Comparison of ENCODE assay signal across 21 cellular contexts in the genomic region with DNA sequence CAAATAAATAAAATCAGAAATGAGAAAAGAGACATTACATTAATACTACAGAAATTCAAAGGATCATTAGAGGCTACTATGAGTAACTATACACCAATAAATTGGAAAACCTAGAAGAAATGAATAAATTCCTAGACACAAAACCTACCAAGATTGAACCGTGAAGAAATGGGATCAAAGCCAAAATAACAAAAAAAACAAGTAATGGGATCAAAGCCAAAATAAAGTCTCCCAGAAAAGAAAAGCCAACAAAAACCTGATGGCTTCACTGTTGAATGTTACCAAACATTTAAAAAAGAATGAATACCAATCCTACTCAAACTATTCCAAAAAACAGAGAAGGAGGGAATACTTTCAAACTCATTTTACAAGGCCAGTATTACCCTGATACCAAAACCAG. TPM values are rescaled to one million over a fixed set of nuclear protein-coding genes. Genes with fewer than 3 reads are reported as not detected.
DNase-seq lines count a peak whose midpoint lies in the region; ATAC-seq and TF ChIP-seq lines count a peak whose summit lies in the region.
"Had no signal": no experiment of that assay in that cellular context is flagged by ENCODE, and none has a peak within 500 bp of the region (broad histone marks: within the 10 kb centered on the region; RNA-seq: fewer than 3 reads in every experiment).

No MANE protein-coding gene starts in this region.

- peak overlapping the region; percentile 73 for H3K27ac Mint-ChIP-seq in chondrocyte (ENCODE audit: unreplicated experiment)
- no peak overlapping the region for H3K27ac Mint-ChIP-seq in activated CD8-positive, alpha-beta memory T cell treated with anti-CD3 and anti-CD28 coated beads, Interleukin-2, amount 10 ng/mL, durations not matched to agents 7 days and 5 days
- H3K27ac Mint-ChIP-seq: CD4-positive, alpha-beta T cell had no signal

- no peaks in the 10 kb centered on the region for H3K36me3 ChIP-seq in gastroesophageal sphincter
- H3K36me3 ChIP-seq: BLaER1 had no signal

- H3K4me1 Mint-ChIP-seq in chondrocyte (ENCODE audit: low read depth): peaks cover 79% of the 10 kb centered on the region
- H3K4me1 Mint-ChIP-seq in activated CD8-positive, alpha-beta memory T cell treated with anti-CD3 and anti-CD28 coated beads, Interleukin-2, amount 10 ng/mL, durations not matched to agents 7 days and 5 days: no peaks in the 10 kb centered on the region

- no peak for TF ChIP-seq RAD21 in Ishikawa (IDR thresholded peaks at IDR 0.05; ENCODE audit: low read depth)

- TF ChIP-seq EP300 in Ishikawa (IDR thresholded peaks at IDR 0.05; ENCODE audit: borderline replicate concordance) (no peak), gastroesophageal sphincter (IDR thresholded peaks at IDR 0.05) (no peak)

- CTCF ChIA-PET in activated CD8-positive, alpha-beta memory T cell treated with anti-CD3 and anti-CD28 coated beads, Interleukin-2, amount 10 ng/mL, durations not matched to agents 7 days and 5 days (lab: Charles Lee): no interaction called here

- H3K27me3 ChIP-seq in gastroesophageal sphincter: no peaks in the 10 kb centered on the region
- H3K27me3 ChIP-seq: BLaER1 had no signal

- peaks cover 11% of the 10 kb centered on the region for H3K36me3 Mint-ChIP-seq in chondrocyte (ENCODE audit: low read depth)
- H3K36me3 Mint-ChIP-seq in activated CD8-positive, alpha-beta memory T cell treated with anti-CD3 and anti-CD28 coated beads, Interleukin-2, amount 10 ng/mL, durations not matched to agents 7 days and 5 days: peaks cover 2% of the 10 kb centered on the region

- no peak overlapping the region for H3K4me3 Mint-ChIP-seq in chondrocyte (ENCODE audit: unreplicated experiment)
- H3K4me3 Mint-ChIP-seq in activated CD8-positive, alpha-beta memory T cell treated with anti-CD3 and anti-CD28 coated beads, Interleukin-2, amount 10 ng/mL, durations not matched to agents 7 days and 5 days: no peak overlapping the region
- H3K4me3 Mint-ChIP-seq: CD4-positive, alpha-beta T cell had no signal

- DNase-seq in chondrocyte (ENCODE audit: low spot score): no peak
- DNase-seq in iris pigment epithelial cell (ENCODE audit: low read depth): peak; percentile 27
- DNase-seq in activated CD8-positive, alpha-beta memory T cell treated with anti-CD3 and anti-CD28 coated beads, Interleukin-2, amount 10 ng/mL, durations not matched to agents 7 days and 5 days: no peak
- DNase-seq in NCI-H82 (lab: John Stamatoyannopoulos, UW): no peak
- DNase-seq in NAMALWA (ENCODE audit: low spot score): no peak
- DNase-seq: ACHN; Caco-2; CD4-positive, alpha-beta T cell; DND-41; GOT3; IMR-90; NCI-H1417; NCI-H1694 treated with DMSO at 0.1 percent for 48 hours; NCI-H2081 treated with DMSO at 0.1 percent for 48 hours; NCI-H446; NCI-H526; Right ventricle myocardium superior had no signal

- peaks cover 0 to 6% (median 0%) of the 10 kb centered on the region in 3 donors for H3K9me3 ChIP-seq in gastroesophageal sphincter

- TF ChIP-seq POLR2A in gastroesophageal sphincter (IDR thresholded peaks at IDR 0.05): no peak

- peaks cover 31% of the 10 kb centered on the region for H3K9me3 Mint-ChIP-seq in chondrocyte (ENCODE audit: low read depth)
- peaks cover 2% of the 10 kb centered on the region for H3K9me3 Mint-ChIP-seq in activated CD8-positive, alpha-beta memory T cell treated with anti-CD3 and anti-CD28 coated beads, Interleukin-2, amount 10 ng/mL, durations not matched to agents 7 days and 5 days (ENCODE audit: low read depth)

- no peaks in the 10 kb centered on the region for H3K4me1 ChIP-seq in gastroesophageal sphincter
- H3K4me1 ChIP-seq: BLaER1 had no signal

- ATAC-seq in activated CD8-positive, alpha-beta memory T cell treated with anti-CD3 and anti-CD28 coated beads, Interleukin-2, amount 10 ng/mL, durations not matched to agents 7 days and 5 days: no peak
- no peak for ATAC-seq in gastroesophageal sphincter
- ATAC-seq: HCT116 had no signal

- no peaks in the 10 kb centered on the region for H3K27me3 Mint-ChIP-seq in chondrocyte (ENCODE audit: low read depth)
- peaks cover 61% of the 10 kb centered on the region for H3K27me3 Mint-ChIP-seq in activated CD8-positive, alpha-beta memory T cell treated with anti-CD3 and anti-CD28 coated beads, Interleukin-2, amount 10 ng/mL, durations not matched to agents 7 days and 5 days

- no peak overlapping the region for H3K27ac ChIP-seq in gastroesophageal sphincter
- H3K27ac ChIP-seq: BLaER1 had no signal

- H3K4me3 ChIP-seq in gastroesophageal sphincter: no peak overlapping the region
- H3K4me3 ChIP-seq: BLaER1 had no signal

- 40% methylated on average over 1 of the region's 1 CpG; no CpG with 5 or more reads in 1 of the 2 donors for WGBS in gastroesophageal sphincter (ENCODE audit: low coverage in 1 of 2), 2 donors

- TF ChIP-seq CTCF in chondrocyte (IDR thresholded peaks at IDR 0.05) (no peak), gastroesophageal sphincter (IDR thresholded peaks at IDR 0.05) (no peak)

TF ChIP-seq in Ishikawa, 13 proteins besides CTCF, POLR2A, EP300 and RAD21:
- TF ChIP-seq TCF12 (IDR thresholded peaks at IDR 0.05; ENCODE audit: low read depth) (no peak), NFIC (IDR thresholded peaks at IDR 0.05) (peak; percentile 43; the same call in 1 of the 2 replicates)
TF ChIP-seq in Ishikawa: peak in this region for 1.

RNA-seq across cellular contexts. Expression of gene GSDME, which starts 20.0 kb away (rescaled TPM):
- 19.8 to 23.9 TPM (median 23.6 TPM) in 3 replicates for total RNA-seq in chondrocyte
- total RNA-seq in activated CD8-positive, alpha-beta memory T cell treated with anti-CD3 and anti-CD28 coated beads, Interleukin-2, amount 10 ng/mL, durations not matched to agents 7 days and 5 days: 1 to 10 TPM in 1 of 2 experiments, under 1 TPM in 1; 0.96 to 4.5 TPM
- 1 to 10 TPM; 6.4 to 9.8 (median 8.4) TPM for total RNA-seq in gastroesophageal sphincter
